Comparison of ENCODE assay signal across 18 cellular contexts in the genomic region with DNA sequence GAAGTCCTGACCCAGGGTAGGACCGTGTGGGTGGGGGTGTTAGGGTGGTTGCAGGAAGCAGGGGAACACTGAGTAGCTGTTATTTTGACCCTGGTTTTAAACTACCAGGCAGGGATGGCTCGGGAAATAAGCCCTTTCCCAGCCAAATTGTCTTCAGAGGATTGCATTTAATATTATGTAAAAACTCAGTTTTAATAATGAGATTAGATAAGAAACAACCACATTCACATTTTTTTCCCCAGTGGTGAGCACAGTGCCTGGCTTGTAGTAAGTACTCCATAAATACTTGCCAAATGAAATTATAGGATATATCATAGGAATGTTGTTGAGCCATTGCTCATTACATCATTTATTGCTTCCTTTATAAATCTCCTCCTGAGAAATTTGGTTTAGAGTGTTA. TPM values are rescaled to one million over a fixed set of nuclear protein-coding genes. Genes with fewer than 3 reads are reported as not detected.
DNase-seq lines count a peak whose midpoint lies in the region; TF ChIP-seq lines count a peak whose summit lies in the region.
"Had no signal": no experiment of that assay in that cellular context is flagged by ENCODE, and none has a peak within 500 bp of the region (broad histone marks: within the 10 kb centered on the region; RNA-seq: fewer than 3 reads in every experiment).

No MANE protein-coding gene starts in this region.

- H3K4me1 ChIP-seq in A673 (ENCODE audit: insufficient read depth, low read length, poor library complexity, severe bottlenecking) (peaks cover 27% of the 10 kb centered on the region), adrenal gland (replicated peaks in 1 of 2) (peaks cover 7 to 9% of the 10 kb centered on the region in 2 donors)

- BruUV-seq in A673 (replicated peaks; lab: Mats Ljungman, UMichigan) = no TSS peak

- H3K9me3 ChIP-seq in A673 (ENCODE audit: low read depth, low read length, poor library complexity, severe bottlenecking) (peaks cover 16% of the 10 kb centered on the region), adrenal gland (replicated peaks in 1 of 3) (no peaks in the 10 kb centered on the region)

- H3K36me3 ChIP-seq in A673 (ENCODE audit: insufficient read depth, low read length, poor library complexity, severe bottlenecking) (no peaks in the 10 kb centered on the region), adrenal gland (replicated peaks in 1 of 2) (no peaks in the 10 kb centered on the region)

- DNase-seq in A673 (ENCODE audit: low spot score) = peak; percentile 43
- peak; percentile 19 for DNase-seq in GM03348 (ENCODE audit: low spot score)
- peak; percentile 100 for DNase-seq in amniotic epithelial cell (ENCODE audit: low read depth)
- peak; percentile 63 for DNase-seq in iris pigment epithelial cell (ENCODE audit: low read depth)
- DNase-seq in HK-2 (ENCODE audit: unreplicated experiment) = no peak
- DNase-seq in adrenal gland = no peak
- DNase-seq in D341Med (ENCODE audit: low spot score) = no peak
- DNase-seq: AML-193, COR-L47, NCI-H1436, NCI-H2029, NCI-H2171, NCI-H446 treated with DMSO at 0.1 percent for 48 hours had no signal

- H3K4me3 ChIP-seq in A673 (ENCODE audit: low read depth, low read length, poor library complexity, severe bottlenecking) (no peak overlapping the region), adrenal gland (no peak overlapping the region)
- H3K4me3 ChIP-seq: A549, GM12878, GM23338 had no signal

- intact Hi-C loops in A673 (cut with micrococcal nuclease; ENCODE audit: unreplicated experiment) (loop anchor here (5.0 kb wide), 1 partner anchor 76 kb away; no protein-coding TSS in a partner anchor), adrenal gland (cut with DNase I) (no loop called here)

- H3K27ac ChIP-seq in A673 (ENCODE audit: low read depth, low read length, poor library complexity, severe bottlenecking) (peak overlapping the region; percentile 33), adrenal gland (no peak overlapping the region)
- H3K27ac ChIP-seq: KMS-11, RWPE1 had no signal

- H3K27me3 ChIP-seq in A673 (replicated peaks; ENCODE audit: insufficient read depth, low read depth, low read length, poor library complexity) (no peaks in the 10 kb centered on the region), adrenal gland (no peaks in the 10 kb centered on the region)

- TF ChIP-seq CTCF in A673 (conservative IDR thresholded peaks at IDR 0.05; ENCODE audit: low read depth, low read length) (no peak), adrenal gland (IDR thresholded peaks at IDR 0.05) (no peak)

- CTCF ChIA-PET in A673 (lab: Charles Lee) = no interaction called here

- TF ChIP-seq POLR2A in adrenal gland (IDR thresholded peaks at IDR 0.05) = no peak

- POLR2A ChIA-PET in A673 (lab: Charles Lee; ENCODE audit: low non-redundant PET) = interaction anchor here (0.7 kb wide), 1 partner anchor 297 kb away, joined by 5 read pairs; no protein-coding TSS in a partner anchor

- WGBS in adrenal gland, 4 donors = 43 to 60% (median 52%) methylated on average over 2 of the region's 2 CpGs

RNA-seq across cellular contexts. Expression of a gene that starts 3.1 kb away (rescaled TPM):
- total RNA-seq in A673 (2021) = 14.4 and 15.3 TPM in 2 replicates
- 10 to 100 TPM in 6 of 8 donors, 1 to 10 TPM in 2; 7.4 to 32.6 (median 21.0) TPM for total RNA-seq in adrenal gland
- polyA plus RNA-seq in adrenal gland = 10 to 100 TPM; 16.3 to 24.6 (median 20.6) TPM

Comparison
In these comparisons a context has a peak if more than half of its experiments do, and no peak if none do; other contexts are left out.
1. DNase-seq: peak in A673 (single experiment), GM03348 (single experiment), amniotic epithelial cell (single experiment) and iris pigment epithelial cell (single experiment); none in HK-2 (single experiment), adrenal gland (0 of 7) and D341Med (single experiment).